8 cellular contexts compared by ENCODE assay signal in genomic region chr4:38523524-38524448, GRCh38.
DNase-seq lines count a peak whose midpoint lies in the region; ATAC-seq and TF ChIP-seq lines count a peak whose summit lies in the region.

No MANE protein-coding gene starts in this region.

- peak overlapping the region; percentile 81 for H3K4me3 Mint-ChIP-seq in CD4-positive, alpha-beta T cell
- H3K4me3 Mint-ChIP-seq in activated CD8-positive, alpha-beta T cell treated with anti-CD3 and anti-CD28 coated beads, Interleukin-2, amount 10 ng/mL, durations not matched to agents 7 days and 5 days, result no peak overlapping the region

- peak in 2 of 10 experiments; percentile 5 for DNase-seq in CD4-positive, alpha-beta T cell
- peak; percentile 45 for DNase-seq in activated CD8-positive, alpha-beta T cell treated with anti-CD3 and anti-CD28 coated beads, Interleukin-2, amount 10 ng/mL, durations not matched to agents 7 days and 5 days
- DNase-seq in NCI-H1048 (lab: John Stamatoyannopoulos, UW), result no peak
- DNase-seq in NCI-H446 (lab: John Stamatoyannopoulos, UW), result no peak
- DNase-seq in NCI-H1092 treated with DMSO at 0.1 percent for 48 hours (lab: John Stamatoyannopoulos, UW), result no peak

- H3K4me1 Mint-ChIP-seq in CD4-positive, alpha-beta T cell (ENCODE audit: low read depth), result peaks cover 53% of the 10 kb centered on the region
- peaks cover 11% of the 10 kb centered on the region for H3K4me1 Mint-ChIP-seq in activated CD8-positive, alpha-beta T cell treated with anti-CD3 and anti-CD28 coated beads, Interleukin-2, amount 10 ng/mL, durations not matched to agents 7 days and 5 days (ENCODE audit: low read depth)

- H3K36me3 ChIP-seq in mucosa of rectum (ENCODE audit: control insufficient read depth in 2 of 2, insufficient read depth in 2 of 2, low read length in 2 of 2), result no peaks in the 10 kb centered on the region

- no peaks in the 10 kb centered on the region for H3K9me3 Mint-ChIP-seq in CD4-positive, alpha-beta T cell
- H3K9me3 Mint-ChIP-seq in activated CD8-positive, alpha-beta T cell treated with anti-CD3 and anti-CD28 coated beads, Interleukin-2, amount 10 ng/mL, durations not matched to agents 7 days and 5 days (ENCODE audit: insufficient read depth), result peaks cover 7% of the 10 kb centered on the region

- CTCF ChIA-PET in CD4-positive, alpha-beta T cell (lab: Charles Lee), result no interaction called here
- CTCF ChIA-PET in activated CD8-positive, alpha-beta T cell treated with anti-CD3 and anti-CD28 coated beads, Interleukin-2, amount 10 ng/mL, durations not matched to agents 7 days and 5 days (lab: Charles Lee), result interaction anchor here (0.9 to 1.4 kb wide), 2 partner anchors 151 to 344 kb away, joined by 3 to 4 read pairs; no protein-coding TSS in a partner anchor

- no peak for TF ChIP-seq CTCF in CD4-positive, alpha-beta T cell (IDR thresholded peaks at IDR 0.05)

- H3K4me3 ChIP-seq in mucosa of rectum (ENCODE audit: low read length in 2 of 2), result peak overlapping the region; percentile 32 to 53

- H3K36me3 Mint-ChIP-seq in CD4-positive, alpha-beta T cell (ENCODE audit: low read depth), result peaks cover 25% of the 10 kb centered on the region
- H3K36me3 Mint-ChIP-seq in activated CD8-positive, alpha-beta T cell treated with anti-CD3 and anti-CD28 coated beads, Interleukin-2, amount 10 ng/mL, durations not matched to agents 7 days and 5 days (ENCODE audit: low read depth), result no peaks in the 10 kb centered on the region

- H3K27ac Mint-ChIP-seq in CD4-positive, alpha-beta T cell, result peak overlapping the region; percentile 77
- H3K27ac Mint-ChIP-seq in activated CD8-positive, alpha-beta T cell treated with anti-CD3 and anti-CD28 coated beads, Interleukin-2, amount 10 ng/mL, durations not matched to agents 7 days and 5 days, result no peak overlapping the region

- POLR2A ChIA-PET in CD4-positive, alpha-beta T cell (lab: Charles Lee), result interaction anchor here (0.6 kb wide), 2 partner anchors 131 to 459 kb away, joined by 3 read pairs; no protein-coding TSS in a partner anchor
- POLR2A ChIA-PET in activated CD8-positive, alpha-beta T cell treated with anti-CD3 and anti-CD28 coated beads, Interleukin-2, amount 10 ng/mL, durations not matched to agents 7 days and 5 days (lab: Charles Lee), result no interaction called here

- H3K9me3 ChIP-seq in CD4-positive, alpha-beta T cell (ENCODE audit: control insufficient read depth, low read length), result no peaks in the 10 kb centered on the region
- no peaks in the 10 kb centered on the region for H3K9me3 ChIP-seq in mucosa of rectum (ENCODE audit: control insufficient read depth in 2 of 2, low read length in 2 of 2)

- peaks cover 0 to 7% of the 10 kb centered on the region in 2 donors for H3K4me1 ChIP-seq in mucosa of rectum (ENCODE audit: control insufficient read depth in 2 of 2, insufficient read depth in 2 of 2, low read length in 2 of 2)

- no peak overlapping the region for H3K9ac ChIP-seq in mucosa of rectum (ENCODE audit: low read depth in 1 of 2, low read length in 2 of 2)

- intact Hi-C loops in CD4-positive, alpha-beta T cell (cut with DNase I, micrococcal nuclease), result no loop called here

- ATAC-seq in CD4-positive, alpha-beta T cell (ENCODE audit: poor library complexity), result peak; percentile 88
- ATAC-seq in GM19467 (IDR thresholded peaks at IDR 0.05; ENCODE audit: unreplicated experiment), result peak; percentile 90
- ATAC-seq in HG03521 (IDR thresholded peaks at IDR 0.05; ENCODE audit: unreplicated experiment), result peak; percentile 95
- ATAC-seq in activated CD8-positive, alpha-beta T cell treated with anti-CD3 and anti-CD28 coated beads, Interleukin-2, amount 10 ng/mL, durations not matched to agents 7 days and 5 days, result peak; percentile 62

- no peaks in the 10 kb centered on the region for H3K27me3 ChIP-seq in CD4-positive, alpha-beta T cell (ENCODE audit: control insufficient read depth, insufficient read depth, low read length)
- no peaks in the 10 kb centered on the region for H3K27me3 ChIP-seq in mucosa of rectum (ENCODE audit: control insufficient read depth in 2 of 2, insufficient read depth in 2 of 2, low read length in 2 of 2)

- no peak overlapping the region for H3K27ac ChIP-seq in CD4-positive, alpha-beta T cell (ENCODE audit: low read depth, low read length)
- H3K27ac ChIP-seq in mucosa of rectum (ENCODE audit: low read depth in 2 of 2, low read length in 2 of 2), result no peak overlapping the region

- H3K27me3 Mint-ChIP-seq in CD4-positive, alpha-beta T cell, result no peaks in the 10 kb centered on the region
- no peaks in the 10 kb centered on the region for H3K27me3 Mint-ChIP-seq in activated CD8-positive, alpha-beta T cell treated with anti-CD3 and anti-CD28 coated beads, Interleukin-2, amount 10 ng/mL, durations not matched to agents 7 days and 5 days (ENCODE audit: low read depth)
